ENCODE assay signal across 23 cellular contexts in the genomic region with DNA sequence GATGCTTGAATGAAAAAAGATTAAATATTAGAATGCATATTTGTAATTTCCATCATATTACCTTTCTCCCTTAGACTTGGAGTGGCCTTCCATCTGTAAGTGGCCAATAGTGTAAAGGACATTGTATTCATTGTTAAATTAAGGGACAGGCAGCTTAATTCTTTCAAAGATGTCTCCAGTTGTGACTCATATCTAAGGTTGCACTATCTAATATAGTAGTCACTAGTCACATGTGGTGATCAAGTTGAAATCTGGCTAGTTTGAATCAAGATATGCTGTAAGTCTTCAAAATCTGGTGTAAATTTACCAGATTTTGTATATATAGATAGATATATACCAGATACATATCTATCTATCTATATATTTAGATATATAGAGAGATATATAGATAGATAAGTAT. TPM values are rescaled to one million over a fixed set of nuclear protein-coding genes. Genes with fewer than 3 reads are reported as not detected.
DNase-seq lines count a peak whose midpoint lies in the region; ATAC-seq and TF ChIP-seq lines count a peak whose summit lies in the region.
"Had no signal": no experiment of that assay in that cellular context is flagged by ENCODE, and none has a peak within 500 bp of the region (broad histone marks: within the 10 kb centered on the region; RNA-seq: fewer than 3 reads in every experiment).

No MANE protein-coding gene starts in this region.

- no peak overlapping the region for H3K4me3 ChIP-seq in epithelial cell of esophagus (ENCODE audit: low read length)
- no peak overlapping the region for H3K4me3 ChIP-seq in mesenchymal stem cell (ENCODE audit: insufficient read depth in 1 of 2, low read depth in 1 of 2, low read length in 2 of 2)
- H3K4me3 ChIP-seq: BLaER1 treated with 17β-estradiol and CSF1 and Interleukin-3, amounts not matched to agents 10 nM and 100 nM; SK-N-MC had no signal

- H2BK5ac ChIP-seq in mesenchymal stem cell (ENCODE audit: low read depth, low read length, poor library complexity, severe bottlenecking) = no peak overlapping the region

- no peak for ATAC-seq in GM21576 (IDR thresholded peaks at IDR 0.05; ENCODE audit: unreplicated experiment)
- ATAC-seq: CD8-positive, alpha-beta T cell had no signal

- no peak overlapping the region for H2AFZ ChIP-seq in mesenchymal stem cell (ENCODE audit: low read depth, low read length)

- no peak overlapping the region for H3K18ac ChIP-seq in mesenchymal stem cell (ENCODE audit: low read depth in 1 of 2, low read length in 2 of 2)

- H2BK15ac ChIP-seq in mesenchymal stem cell (ENCODE audit: low read depth, poor library complexity, severe bottlenecking) = no peak overlapping the region

- H3K27ac ChIP-seq in mesenchymal stem cell (ENCODE audit: low read length, poor library complexity, severe bottlenecking) = no peak overlapping the region
- H3K27ac ChIP-seq: BLaER1 treated with 17β-estradiol and CSF1 and Interleukin-3, amounts not matched to agents 10 nM and 100 nM; KMS-11; SK-N-MC had no signal

- peak; percentile 8 for DNase-seq in EH (ENCODE audit: low read depth)
- peak; percentile 35 for DNase-seq in LHCN-M2 (ENCODE audit: low read depth)
- DNase-seq in epithelial cell of esophagus (ENCODE audit: low read depth) = peak; percentile 47
- no peak for DNase-seq in mesenchymal stem cell
- no peak for DNase-seq in NCI-H748 (lab: John Stamatoyannopoulos, UW; ENCODE audit: unreplicated experiment)
- DNase-seq in SK-N-DZ (ENCODE audit: low spot score) = no peak
- no peak for DNase-seq in stimulated activated naive CD4-positive, alpha-beta T cell (lab: John Stamatoyannopoulos, UW)
- DNase-seq: 8988T; CD8-positive, alpha-beta T cell; DMS153; GF-D8; H7; MV-4-11; NCI-H1105 treated with DMSO at 0.1 percent for 48 hours; NCI-H1694; NCI-H2081; NCI-H2171; NCI-H524 treated with DMSO at 0.1 percent for 48 hours; Right ventricle myocardium superior had no signal

- no peak overlapping the region for H3K4me2 ChIP-seq in mesenchymal stem cell (ENCODE audit: low read length, poor library complexity, severe bottlenecking)
- H3K4me2 ChIP-seq: BLaER1 treated with 17β-estradiol and CSF1 and Interleukin-3, amounts not matched to agents 10 nM and 100 nM; KMS-11 had no signal

- H2BK120ac ChIP-seq in mesenchymal stem cell (ENCODE audit: low read depth, low read length) = no peak overlapping the region

- no peak overlapping the region for H3K4ac ChIP-seq in mesenchymal stem cell (ENCODE audit: low read depth in 1 of 2, low read length in 2 of 2)

- TF ChIP-seq CTCF in epithelial cell of esophagus (IDR thresholded peaks at IDR 0.05; ENCODE audit: insufficient read depth, low read depth, low read length, missing control alignments) = no peak

- no peak overlapping the region for H2AK5ac ChIP-seq in mesenchymal stem cell (ENCODE audit: low read length, severe bottlenecking)

- H3K27me3 ChIP-seq in mesenchymal stem cell (ENCODE audit: control insufficient read depth in 1 of 2, insufficient read depth in 1 of 2, low read length in 2 of 2) = no peaks in the 10 kb centered on the region
- H3K27me3 ChIP-seq: BLaER1 treated with 17β-estradiol and CSF1 and Interleukin-3, amounts not matched to agents 10 nM and 100 nM had no signal

- H3K23ac ChIP-seq in mesenchymal stem cell (ENCODE audit: low read length in 2 of 2) = no peak overlapping the region

- no peak overlapping the region for H2BK12ac ChIP-seq in mesenchymal stem cell (ENCODE audit: low read length in 2 of 2)

- peaks cover 2% of the 10 kb centered on the region for H3K4me1 ChIP-seq in mesenchymal stem cell (ENCODE audit: control insufficient read depth, insufficient read depth, low read depth, low read length)

- no peaks in the 10 kb centered on the region for H3K9me3 ChIP-seq in mesenchymal stem cell (ENCODE audit: control insufficient read depth, low read length)
- H3K9me3 ChIP-seq: BLaER1 treated with 17β-estradiol and CSF1 and Interleukin-3, amounts not matched to agents 10 nM and 100 nM had no signal

- H3K79me1 ChIP-seq in mesenchymal stem cell (replicated peaks; ENCODE audit: low read length, poor library complexity, severe bottlenecking) = peaks cover 2% of the 10 kb centered on the region

- no peak overlapping the region for H4K8ac ChIP-seq in mesenchymal stem cell (ENCODE audit: low read length)

- no peak overlapping the region for H3K14ac ChIP-seq in mesenchymal stem cell (ENCODE audit: low read length in 2 of 2)

- H3K9ac ChIP-seq in mesenchymal stem cell (ENCODE audit: low read length) = peak overlapping the region; percentile 34
- H3K9ac ChIP-seq: BLaER1 treated with 17β-estradiol and CSF1 and Interleukin-3, amounts not matched to agents 10 nM and 100 nM; KMS-11 had no signal

- H4K91ac ChIP-seq in mesenchymal stem cell (ENCODE audit: low read length) = no peak overlapping the region

- no peaks in the 10 kb centered on the region for H3K36me3 ChIP-seq in mesenchymal stem cell (ENCODE audit: control insufficient read depth in 1 of 2, insufficient read depth in 2 of 2, low read depth in 1 of 2, low read length in 2 of 2)
- H3K36me3 ChIP-seq: BLaER1 treated with 17β-estradiol and CSF1 and Interleukin-3, amounts not matched to agents 10 nM and 100 nM had no signal

RNA-seq across cellular contexts. Expression of a gene that starts 52.4 kb away (rescaled TPM):
- 48.6 and 49.8 TPM in 2 replicates for total RNA-seq in LHCN-M2 (2014; rRNA removed)
- 16.9 TPM for polyA plus RNA-seq in LHCN-M2 (2012)
- polyA plus RNA-seq in mesenchymal stem cell (2013, experiment 1 of 2) = 24.4 TPM
- polyA plus RNA-seq in mesenchymal stem cell (2013, experiment 2 of 2) = 23.3 TPM
- 24.5 and 27.1 TPM in 2 replicates for polyA plus RNA-seq in SK-N-DZ (2014; cell fraction: cytosol; rRNA removed)
- polyA plus RNA-seq in SK-N-DZ (2014; cell fraction: nucleus; rRNA removed) = 43.3 and 91.5 TPM in 2 replicates

Comparison
In these comparisons a context has a peak if more than half of its experiments do, and no peak if none do; other contexts are left out.
1. DNase-seq: peak in EH (single experiment), LHCN-M2 (single experiment) and epithelial cell of esophagus (single experiment); none in mesenchymal stem cell (single experiment), NCI-H748 (single experiment), SK-N-DZ (single experiment) and stimulated activated naive CD4-positive, alpha-beta T cell (0 of 6).